1 cellular context compared by ENCODE assay signal in genomic region chr17:62470666-62471379, GRCh38.
A peak's percentile ranks its signal among the peaks of the same experiment; 100 is the strongest.
TF ChIP-seq lines count a peak whose summit lies in the region.
"Not testable (repeated sequence)": the region's sequence is repeated elsewhere in the genome, so short reads cannot be mapped to it uniquely, and the experiment has no call there.

No MANE protein-coding gene starts in this region.

TF ChIP-seq in K562, 482 proteins besides CTCF, POLR2A, EP300 and RAD21 (continued from another document):
- peak; percentile 81 for TF ChIP-seq ARID1B (IDR thresholded peaks at IDR 0.05)
- TF ChIP-seq, protein P1, sequence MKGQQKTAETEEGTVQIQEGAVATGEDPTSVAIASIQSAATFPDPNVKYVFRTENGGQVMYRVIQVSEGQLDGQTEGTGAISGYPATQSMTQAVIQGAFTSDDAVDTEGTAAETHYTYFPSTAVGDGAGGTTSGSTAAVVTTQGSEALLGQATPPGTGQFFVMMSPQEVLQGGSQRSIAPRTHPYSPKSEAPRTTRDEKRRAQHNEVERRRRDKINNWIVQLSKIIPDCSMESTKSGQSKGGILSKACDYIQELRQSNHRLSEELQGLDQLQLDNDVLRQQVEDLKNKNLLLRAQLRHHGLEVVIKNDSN (CRISPR knock-in tag; IDR thresholded peaks at IDR 0.05): 0 out of 2 replicates have a peak, but pooled peaks have one; percentile 16
- not testable (repeated sequence) for TF ChIP-seq PBX2 (CRISPR knock-in tag; IDR thresholded peaks at IDR 0.05; ENCODE audit: low read depth); ATF1 (CRISPR knock-in tag; IDR thresholded peaks at IDR 0.05); MYNN (CRISPR knock-in tag; IDR thresholded peaks at IDR 0.05)
- peak; percentile 21; the same call in 1 of the 2 replicates for TF ChIP-seq PBX2 (tag; conservative IDR thresholded peaks at IDR 0.05; ENCODE audit: low read depth)
- peak; percentile 35; the same call in 1 of the 2 replicates for TF ChIP-seq ARID3A (IDR thresholded peaks at IDR 0.05; ENCODE audit: borderline replicate concordance, low read depth, low read length)
- peak; percentile 89 for TF ChIP-seq FOSL1 (tag; conservative IDR thresholded peaks at IDR 0.05)
- TF ChIP-seq, protein P2, sequence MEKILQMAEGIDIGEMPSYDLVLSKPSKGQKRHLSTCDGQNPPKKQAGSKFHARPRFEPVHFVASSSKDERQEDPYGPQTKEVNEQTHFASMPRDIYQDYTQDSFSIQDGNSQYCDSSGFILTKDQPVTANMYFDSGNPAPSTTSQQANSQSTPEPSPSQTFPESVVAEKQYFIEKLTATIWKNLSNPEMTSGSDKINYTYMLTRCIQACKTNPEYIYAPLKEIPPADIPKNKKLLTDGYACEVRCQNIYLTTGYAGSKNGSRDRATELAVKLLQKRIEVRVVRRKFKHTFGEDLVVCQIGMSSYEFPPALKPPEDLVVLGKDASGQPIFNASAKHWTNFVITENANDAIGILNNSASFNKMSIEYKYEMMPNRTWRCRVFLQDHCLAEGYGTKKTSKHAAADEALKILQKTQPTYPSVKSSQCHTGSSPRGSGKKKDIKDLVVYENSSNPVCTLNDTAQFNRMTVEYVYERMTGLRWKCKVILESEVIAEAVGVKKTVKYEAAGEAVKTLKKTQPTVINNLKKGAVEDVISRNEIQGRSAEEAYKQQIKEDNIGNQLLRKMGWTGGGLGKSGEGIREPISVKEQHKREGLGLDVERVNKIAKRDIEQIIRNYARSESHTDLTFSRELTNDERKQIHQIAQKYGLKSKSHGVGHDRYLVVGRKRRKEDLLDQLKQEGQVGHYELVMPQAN (IDR thresholded peaks at IDR 0.05; ENCODE audit: borderline replicate concordance): peak; percentile 33; the same call in 1 of the 2 replicates
- TF ChIP-seq, protein P3, sequence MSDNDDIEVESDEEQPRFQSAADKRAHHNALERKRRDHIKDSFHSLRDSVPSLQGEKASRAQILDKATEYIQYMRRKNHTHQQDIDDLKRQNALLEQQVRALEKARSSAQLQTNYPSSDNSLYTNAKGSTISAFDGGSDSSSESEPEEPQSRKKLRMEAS (CRISPR knock-in tag; IDR thresholded peaks at IDR 0.05): peak; percentile 51; the same call in 1 of the 2 replicates
- 0 out of 2 replicates have a peak, but pooled peaks have one; percentile 8 for TF ChIP-seq ATF1 (tag; IDR thresholded peaks at IDR 0.05)
- TF ChIP-seq HDAC2 (IDR thresholded peaks at IDR 0.05): peak; percentile 41; the same call in 1 of the 2 replicates
- 0 out of 2 replicates have a peak, but pooled peaks have one; percentile 48 for TF ChIP-seq SMARCC2 (IDR thresholded peaks at IDR 0.05; ENCODE audit: low read depth)
- peak; percentile 76 for TF ChIP-seq SOX6 (IDR thresholded peaks at IDR 0.05)
- TF ChIP-seq ATF7 (IDR thresholded peaks at IDR 0.05): 0 out of 2 replicates have a peak, but pooled peaks have one; percentile 18
- peak; percentile 50; the same call in 1 of the 2 replicates for TF ChIP-seq MYNN (IDR thresholded peaks at IDR 0.05)
- TF ChIP-seq, protein P4, sequence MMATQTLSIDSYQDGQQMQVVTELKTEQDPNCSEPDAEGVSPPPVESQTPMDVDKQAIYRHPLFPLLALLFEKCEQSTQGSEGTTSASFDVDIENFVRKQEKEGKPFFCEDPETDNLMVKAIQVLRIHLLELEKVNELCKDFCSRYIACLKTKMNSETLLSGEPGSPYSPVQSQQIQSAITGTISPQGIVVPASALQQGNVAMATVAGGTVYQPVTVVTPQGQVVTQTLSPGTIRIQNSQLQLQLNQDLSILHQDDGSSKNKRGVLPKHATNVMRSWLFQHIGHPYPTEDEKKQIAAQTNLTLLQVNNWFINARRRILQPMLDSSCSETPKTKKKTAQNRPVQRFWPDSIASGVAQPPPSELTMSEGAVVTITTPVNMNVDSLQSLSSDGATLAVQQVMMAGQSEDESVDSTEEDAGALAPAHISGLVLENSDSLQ (IDR thresholded peaks at IDR 0.05): 0 out of 2 replicates have a peak, but pooled peaks have one; percentile 31
- peak; percentile 65 to 68; a peak in 2 of 4 replicates for TF ChIP-seq TRIM24 (IDR thresholded peaks at IDR 0.05)
- 0 out of 2 replicates have a peak, but pooled peaks have one; percentile 13 for TF ChIP-seq L3MBTL2 (IDR thresholded peaks at IDR 0.05)
- TF ChIP-seq BHLHE40 (IDR thresholded peaks at IDR 0.05; ENCODE audit: low read length): 0 out of 2 replicates have a peak, but pooled peaks have one; percentile 14
- TF ChIP-seq, protein P5, sequence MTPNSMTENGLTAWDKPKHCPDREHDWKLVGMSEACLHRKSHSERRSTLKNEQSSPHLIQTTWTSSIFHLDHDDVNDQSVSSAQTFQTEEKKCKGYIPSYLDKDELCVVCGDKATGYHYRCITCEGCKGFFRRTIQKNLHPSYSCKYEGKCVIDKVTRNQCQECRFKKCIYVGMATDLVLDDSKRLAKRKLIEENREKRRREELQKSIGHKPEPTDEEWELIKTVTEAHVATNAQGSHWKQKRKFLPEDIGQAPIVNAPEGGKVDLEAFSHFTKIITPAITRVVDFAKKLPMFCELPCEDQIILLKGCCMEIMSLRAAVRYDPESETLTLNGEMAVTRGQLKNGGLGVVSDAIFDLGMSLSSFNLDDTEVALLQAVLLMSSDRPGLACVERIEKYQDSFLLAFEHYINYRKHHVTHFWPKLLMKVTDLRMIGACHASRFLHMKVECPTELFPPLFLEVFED (CRISPR knock-in tag; conservative IDR thresholded peaks at IDR 0.05): 0 out of 2 replicates have a peak, but pooled peaks have one; percentile 23
- TF ChIP-seq, protein P6, sequence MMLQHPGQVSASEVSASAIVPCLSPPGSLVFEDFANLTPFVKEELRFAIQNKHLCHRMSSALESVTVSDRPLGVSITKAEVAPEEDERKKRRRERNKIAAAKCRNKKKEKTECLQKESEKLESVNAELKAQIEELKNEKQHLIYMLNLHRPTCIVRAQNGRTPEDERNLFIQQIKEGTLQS (IDR thresholded peaks at IDR 0.05): peak; percentile 93
- TF ChIP-seq, protein P6 (CRISPR knock-in tag; conservative IDR thresholded peaks at IDR 0.05): peak; percentile 78
- TF ChIP-seq KDM1A (IDR thresholded peaks at IDR 0.05): peak; percentile 54 to 61; a peak in 3 of 4 replicates
- TF ChIP-seq BCOR (IDR thresholded peaks at IDR 0.05): peak; percentile 58
- TF ChIP-seq SMARCA4 (IDR thresholded peaks at IDR 0.05): peak; percentile 79
- TF ChIP-seq FOS (IDR thresholded peaks at IDR 0.05; ENCODE audit: extremely low read depth, insufficient read length): peak; percentile 20
- 0 out of 2 replicates have a peak, but pooled peaks have one; percentile 28 for TF ChIP-seq ZBTB2 (IDR thresholded peaks at IDR 0.05)
- peak; percentile 77; the same call in 1 of the 2 replicates for TF ChIP-seq SMARCE1 (IDR thresholded peaks at IDR 0.05)
- peak; percentile 22; the same call in 1 of the 2 replicates for TF ChIP-seq TFAP4 (CRISPR knock-in tag; IDR thresholded peaks at IDR 0.05; ENCODE audit: borderline replicate concordance)
- TF ChIP-seq NFIX (CRISPR knock-in tag; IDR thresholded peaks at IDR 0.05; ENCODE audit: low read depth): peak; percentile 87
